In the genomic region with DNA sequence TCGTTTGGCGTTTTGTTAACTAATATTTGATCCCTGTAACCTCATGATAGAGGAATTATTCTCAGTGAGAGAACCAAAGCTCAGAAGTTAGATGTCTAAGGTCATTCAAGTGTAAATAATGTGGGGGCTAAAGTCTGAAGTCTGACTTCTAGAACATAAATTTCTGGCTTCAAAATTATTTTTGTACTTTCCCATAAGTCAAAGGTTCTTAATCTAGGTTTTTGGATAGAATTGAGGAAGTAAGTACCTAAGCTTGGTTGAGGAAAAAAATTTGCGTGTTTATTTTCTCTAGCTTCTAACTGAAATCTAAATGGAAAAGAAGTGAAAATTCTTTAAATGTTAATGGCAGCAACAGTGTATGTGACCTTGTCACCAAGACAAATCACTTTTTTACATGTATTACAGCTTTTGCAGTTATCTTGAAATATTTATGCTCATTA, we compare ENCODE assay signal across 8 cellular contexts. TPM values are rescaled to one million over a fixed set of nuclear protein-coding genes. Genes with fewer than 3 reads are reported as not detected.
DNase-seq lines count a peak whose midpoint lies in the region; ATAC-seq, FAIRE-seq and TF ChIP-seq lines count a peak whose summit lies in the region.

No MANE protein-coding gene starts in this region.

- no peaks in the 10 kb centered on the region for H3K36me3 Mint-ChIP-seq in endothelial cell (ENCODE audit: low read depth, unreplicated experiment)

- FAIRE-seq in RCC 7860 (lab: Jason Lieb, UNC) = no peak

- peak overlapping the region; percentile 99 for H3K4me3 Mint-ChIP-seq in endothelial cell (ENCODE audit: unreplicated experiment)

- no peaks in the 10 kb centered on the region for H3K9me3 Mint-ChIP-seq in endothelial cell (ENCODE audit: unreplicated experiment)

- POLR2A ChIA-PET in PC-3 (lab: Charles Lee; ENCODE audit: unreplicated experiment) = no interaction called here

- no peaks in the 10 kb centered on the region for H3F3A ChIP-seq in PC-3 (ENCODE audit: low read length, unreplicated experiment)

- WGBS in psoas muscle, 3 donors = 26 to 38% (median 27%) methylated on average over 3 of the region's 3 CpGs

- H3K9me2 ChIP-seq in PC-3 (replicated peaks; ENCODE audit: low read length) = no peaks in the 10 kb centered on the region

- H3K27me3 Mint-ChIP-seq in endothelial cell (ENCODE audit: unreplicated experiment) = peaks cover 4% of the 10 kb centered on the region

- H3K79me2 ChIP-seq in PC-3 (ENCODE audit: low read length) = peaks cover 74% of the 10 kb centered on the region

- peaks cover 19% of the 10 kb centered on the region for H3K4me1 ChIP-seq in PC-3 (ENCODE audit: insufficient read depth, low read length)
- peaks cover 30% of the 10 kb centered on the region for H3K4me1 ChIP-seq in psoas muscle

- H3K27ac Mint-ChIP-seq in endothelial cell (ENCODE audit: unreplicated experiment) = peak overlapping the region; percentile 3

- no peaks in the 10 kb centered on the region for H3K27me3 ChIP-seq in PC-3 (ENCODE audit: low read length)
- no peaks in the 10 kb centered on the region for H3K27me3 ChIP-seq in psoas muscle (ENCODE audit: insufficient read depth in 3 of 3, low read length in 2 of 3)

- TF ChIP-seq CTCF in GM12864 (IDR thresholded peaks at IDR 0.05; ENCODE audit: low read depth, low read length, missing control alignments) (no peak), PC-3 (conservative IDR thresholded peaks at IDR 0.05; ENCODE audit: low read depth, low read length) (no peak), endothelial cell (IDR thresholded peaks at IDR 0.05; ENCODE audit: unreplicated experiment) (no peak), psoas muscle (IDR thresholded peaks at IDR 0.05) (no peak)

- ATAC-seq in PC-3 (no peak), psoas muscle (no peak), GM18867 (IDR thresholded peaks at IDR 0.05; ENCODE audit: unreplicated experiment) (no peak), HG02763 (IDR thresholded peaks at IDR 0.05; ENCODE audit: unreplicated experiment) (no peak)

- no peak for DNase-seq in GM12864 (ENCODE audit: low read depth)
- no peak for DNase-seq in PC-3
- no peak for DNase-seq in endothelial cell (ENCODE audit: low spot score)
- DNase-seq in psoas muscle = no peak
- DNase-seq in RCC 7860 (ENCODE audit: low spot score) = no peak
- DNase-seq in NCI-H1105 treated with DMSO at 0.1 percent for 48 hours (lab: John Stamatoyannopoulos, UW) = no peak

- H3K9me3 ChIP-seq in PC-3 (ENCODE audit: low read length) (no peaks in the 10 kb centered on the region), psoas muscle (no peaks in the 10 kb centered on the region)

- intact Hi-C loops in PC-3 (cut with micrococcal nuclease) = loop anchor here (2.0 to 10.0 kb wide), 2 partner anchors 76 to 198 kb away; no protein-coding TSS in a partner anchor
- intact Hi-C loops in psoas muscle (cut with DNase I) = no loop called here

- H3K9ac ChIP-seq in PC-3 (ENCODE audit: low read length) = peak overlapping the region; percentile 96; the same call in 1 of the 2 replicates

- H3K4me2 ChIP-seq in PC-3 (ENCODE audit: low read length) = peak overlapping the region; percentile 86

- H3K27ac ChIP-seq in PC-3 (ENCODE audit: low read length) = peak overlapping the region; percentile 75; the same call in 1 of the 2 replicates
- peak overlapping the region; percentile 90 for H3K27ac ChIP-seq in psoas muscle

- H3K4me3 ChIP-seq in GM12864 (ENCODE audit: low read depth, low read length) (peak overlapping the region; percentile 98; the same call in 1 of the 2 replicates), PC-3 (ENCODE audit: low read length) (peak overlapping the region; percentile 95), psoas muscle (peak overlapping the region; percentile 89)

- CTCF ChIA-PET in PC-3 (lab: Charles Lee) = no interaction called here

- H2AFZ ChIP-seq in PC-3 (ENCODE audit: low read length) = no peak overlapping the region

- H3K36me3 ChIP-seq in PC-3 (ENCODE audit: low read depth, low read length) (peaks cover 3% of the 10 kb centered on the region; the same call in 1 of the 2 replicates), psoas muscle (ENCODE audit: insufficient read depth in 1 of 2, low read depth in 1 of 2) (no peaks in the 10 kb centered on the region)

- peaks cover 24% of the 10 kb centered on the region for H3K4me1 Mint-ChIP-seq in endothelial cell (ENCODE audit: unreplicated experiment)

- no TSS peak for BruUV-seq in PC-3 (replicated peaks; lab: Mats Ljungman, UMichigan)

- peaks cover 39% of the 10 kb centered on the region for H4K20me1 ChIP-seq in PC-3 (ENCODE audit: low read length)

RNA-seq across cellular contexts. Expression of a gene that starts 2.3 kb away (rescaled TPM):
- total RNA-seq in PC-3 (2014; rRNA removed) (35.1 and 39.1 TPM in 2 replicates), endothelial cell (ENCODE audit: unreplicated experiment) (38.0 TPM), psoas muscle (10 to 100 TPM; 59.1 to 89.5 (median 77.4) TPM)
- polyA plus RNA-seq in psoas muscle = 10 to 100 TPM; 21.2 to 86.6 (median 28.5) TPM

RNA-seq across cellular contexts. Expression of a gene that starts 6.6 kb away (rescaled TPM):
- total RNA-seq in PC-3 (2014; rRNA removed) (not detected in 2 replicates), endothelial cell (ENCODE audit: unreplicated experiment) (not detected), psoas muscle (not detected)
- polyA plus RNA-seq in psoas muscle = not detected
